ENCODE assay signal across 2 cellular contexts in genomic region chr16:681746-682427, GRCh38.
TF ChIP-seq lines count a peak whose summit lies in the region.

No MANE protein-coding gene starts in this region.

TF ChIP-seq in HCT116, 20 proteins besides CTCF, POLR2A, EP300 and RAD21:
- TF ChIP-seq MAX (IDR thresholded peaks at IDR 0.05) (no peak), POLR2AphosphoS5 (IDR thresholded peaks at IDR 0.05; ENCODE audit: low read depth, low read length) (peak; percentile 11; the same call in 1 of the 2 replicates)

TF ChIP-seq in HepG2, 621 proteins besides CTCF, POLR2A, EP300 and RAD21:
- TF ChIP-seq LRRFIP1 (CRISPR knock-in tag; conservative IDR thresholded peaks at IDR 0.05) (no peak), CREB1 (IDR thresholded peaks at IDR 0.05) (no peak), CREB1 (CRISPR knock-in tag; IDR thresholded peaks at IDR 0.05) (no peak), ZNF670 (CRISPR knock-in tag; IDR thresholded peaks at IDR 0.05; ENCODE audit: borderline replicate concordance) (no peak), ATF5 (CRISPR knock-in tag; IDR thresholded peaks at IDR 0.05; ENCODE audit: low read depth) (no peak), AGO2 (optimal IDR thresholded peaks at IDR 0.05; ENCODE audit: low read depth, low read length) (peak; percentile 75), TCF7L2 (IDR thresholded peaks at IDR 0.05; ENCODE audit: low read depth, low read length) (no peak), HNRNPK (IDR thresholded peaks at IDR 0.05; ENCODE audit: low read depth, low read length, poor library complexity, severe bottlenecking) (no peak), ZNF501 (CRISPR knock-in tag; IDR thresholded peaks at IDR 0.05) (no peak), STAT5B (CRISPR knock-in tag; IDR thresholded peaks at IDR 0.05) (no peak), MNT (IDR thresholded peaks at IDR 0.05) (0 out of 2 replicates have a peak, but pooled peaks have one; percentile 16), ZNF34 (CRISPR knock-in tag; IDR thresholded peaks at IDR 0.05; ENCODE audit: borderline replicate concordance) (no peak), ZBED4 (CRISPR knock-in tag; IDR thresholded peaks at IDR 0.05; ENCODE audit: borderline replicate concordance) (no peak), ZNF558 (CRISPR knock-in tag; IDR thresholded peaks at IDR 0.05; ENCODE audit: borderline replicate concordance) (no peak), CAMTA2 (CRISPR knock-in tag; IDR thresholded peaks at IDR 0.05; ENCODE audit: borderline replicate concordance) (no peak), ZZZ3 (CRISPR knock-in tag; IDR thresholded peaks at IDR 0.05; ENCODE audit: borderline replicate concordance) (no peak), RBFOX2 (IDR thresholded peaks at IDR 0.05; ENCODE audit: low read depth, low read length) (peak; percentile 44; the same call in 1 of the 2 replicates), ZNF652 (CRISPR knock-in tag; IDR thresholded peaks at IDR 0.05; ENCODE audit: borderline replicate concordance, low read depth) (no peak), HCFC1 (IDR thresholded peaks at IDR 0.05; ENCODE audit: low read depth, low read length) (no peak), MED1 (CRISPR knock-in tag; IDR thresholded peaks at IDR 0.05) (no peak)
